8 cellular contexts compared by ENCODE assay signal in genomic region chr13:23871616-23872220, GRCh38. TPM values are rescaled to one million over a fixed set of nuclear protein-coding genes. Genes with fewer than 3 reads are reported as not detected.
A peak's percentile ranks its signal among the peaks of the same experiment; 100 is the strongest.
DNase-seq lines count a peak whose midpoint lies in the region; ATAC-seq, FAIRE-seq and TF ChIP-seq lines count a peak whose summit lies in the region.

No MANE protein-coding gene starts in this region.

- in situ Hi-C loops in GM12878 (cut with MboI): loop anchor here (5.0 kb wide), 1 partner anchor 404 kb away; no protein-coding TSS in a partner anchor

- no peaks in the 10 kb centered on the region for H3K9me3 ChIP-seq in GM12878 (replicated peaks; ENCODE audit: control insufficient read depth, insufficient read depth, low read length)

- RAD21 ChIA-PET in GM12878 (lab: Charles Lee; ENCODE audit: unreplicated experiment): interaction anchor here (1.0 to 1.2 kb wide), 3 partner anchors 18 to 404 kb away, joined by 3 read pairs; partner anchors contain the start of gene MIPEP

- WGBS in GM12878 (ENCODE audit: insufficient coverage, insufficient replicate concordance, low lambda C conversion rate, missing lambda C conversion rate): 98% methylated on average over 2 of the region's 2 CpGs

- peak; percentile 78 for TF ChIP-seq RAD21 in GM12878 (IDR thresholded peaks at IDR 0.05; ENCODE audit: insufficient read depth, low read depth, low read length)

- intact Hi-C loops in GM12878 (cut with micrococcal nuclease; ENCODE audit: unreplicated experiment) (loop anchor here (1.0 to 2.0 kb wide), 5 partner anchors 61 to 405 kb away; no protein-coding TSS in a partner anchor), left colon (cut with DNase I, micrococcal nuclease) (no loop called here)

- no peaks in the 10 kb centered on the region for H3K36me3 ChIP-seq in GM12878 (ENCODE audit: control insufficient read depth in 2 of 2, insufficient read depth in 2 of 2, low read length in 1 of 2)

- H3K4me3 ChIP-seq in LNCaP clone FGC (ENCODE audit: low read depth, low read length) (no peak overlapping the region), GM12878 (no peak overlapping the region)

- CTCF ChIA-PET in GM12878 (lab: Yijun Ruan, JAX): interaction anchor here (1.0 to 1.9 kb wide), 4 partner anchors 122 to 404 kb away, joined by 3 to 7 read pairs (median 6); no protein-coding TSS in a partner anchor

- peak; percentile 20; the same call in 1 of the 3 replicates for ATAC-seq in GM12878
- ATAC-seq in GM18909 (IDR thresholded peaks at IDR 0.05; ENCODE audit: poor library complexity, unreplicated experiment): no peak
- ATAC-seq in left colon: no peak

- TF ChIP-seq EP300 in GM12878 (IDR thresholded peaks at IDR 0.05; ENCODE audit: borderline replicate concordance in 1 of 2, control insufficient read depth in 1 of 2, low read depth in 2 of 2, low read length in 2 of 2): no peak

- peak overlapping the region; percentile 45 for H3K27ac ChIP-seq in GM12878 (ENCODE audit: control insufficient read depth, insufficient read depth)

- H3K4me1 ChIP-seq in GM12878 (ENCODE audit: control insufficient read depth, insufficient read depth, low read length): peaks cover 9% of the 10 kb centered on the region

- H3K27me3 ChIP-seq in GM12878 (replicated peaks in 1 of 2; ENCODE audit: control insufficient read depth in 2 of 2, insufficient read depth in 2 of 2, low read length in 1 of 2): no peaks in the 10 kb centered on the region

- POLR2A ChIA-PET in GM12878 (lab: Charles Lee): no interaction called here

- no peak overlapping the region for H3K9ac ChIP-seq in GM12878 (ENCODE audit: control insufficient read depth, insufficient read depth, low read length)

- BruUV-seq in GM12878 (replicated peaks; lab: Mats Ljungman, UMichigan): no TSS peak

- H4K20me1 ChIP-seq in GM12878 (ENCODE audit: control insufficient read depth, insufficient read depth): no peaks in the 10 kb centered on the region

- FAIRE-seq in GM12878 (lab: Jason Lieb, UNC): peak; percentile 41

- H3K79me2 ChIP-seq in GM12878 (ENCODE audit: control insufficient read depth, insufficient read depth, low read length): no peaks in the 10 kb centered on the region

- peak; percentile 20 for DNase-seq in DMS153 treated with DMSO at 0.1 percent for 48 hours (lab: John Stamatoyannopoulos, UW; ENCODE audit: unreplicated experiment)
- DNase-seq in LNCaP clone FGC (ENCODE audit: low read depth): no peak
- DNase-seq in GM12878 (ENCODE audit: low read depth, low spot score): no peak
- DNase-seq in kidney glomerular epithelial cell (lab: John Stamatoyannopoulos, UW): peak; percentile 24
- no peak for DNase-seq in activated CD8-positive, alpha-beta memory T cell treated with anti-CD3 and anti-CD28 coated beads, Interleukin-2, amount 50 U/mL, for 4 hours
- DNase-seq in NCI-H226: no peak
- no peak for DNase-seq in left colon

- SMC1A ChIA-PET in GM12878 (lab: Charles Lee; ENCODE audit: uncharacterized antibody, unreplicated experiment): interaction anchor here (1.4 kb wide), 2 partner anchors 154 to 156 kb away, joined by 3 to 5 read pairs; no protein-coding TSS in a partner anchor

- no peak overlapping the region for H3K4me2 ChIP-seq in GM12878 (ENCODE audit: control insufficient read depth, insufficient read depth)

- TF ChIP-seq CTCF in LNCaP clone FGC (IDR thresholded peaks at IDR 0.05; ENCODE audit: control insufficient read depth, extremely low read depth, insufficient read depth) (peak; percentile 29), GM12878 (IDR thresholded peaks at IDR 0.05 in 2 of 3, conservative IDR thresholded peaks at IDR 0.05 in 1 of 3; ENCODE audit: control insufficient read depth in 2 of 3, extremely low read depth in 1 of 3, insufficient read depth in 1 of 3, low read depth in 3 of 3, low read length in 3 of 3) (peak; percentile 30 to 62 (median 48); a peak in 5 of 6 replicates)

- no peak overlapping the region for H2AFZ ChIP-seq in GM12878 (ENCODE audit: control insufficient read depth, low read depth, low read length)

- no peak for TF ChIP-seq POLR2A in GM12878 (IDR thresholded peaks at IDR 0.05; ENCODE audit: low read depth, low read length)

TF ChIP-seq in GM12878, 131 proteins besides CTCF, POLR2A, EP300 and RAD21:
- TF ChIP-seq SMC3 (IDR thresholded peaks at IDR 0.05; ENCODE audit: borderline replicate concordance, low read length) (peak; percentile 73; the same call in 1 of the 2 replicates), MEF2A (IDR thresholded peaks at IDR 0.05; ENCODE audit: insufficient read depth, low read depth, low read length) (no peak), FOS (IDR thresholded peaks at IDR 0.05; ENCODE audit: borderline replicate concordance, extremely low read depth, insufficient read length) (no peak), ASH2L (IDR thresholded peaks at IDR 0.05; ENCODE audit: borderline replicate concordance, low read depth) (no peak)

RNA-seq across cellular contexts. Expression of gene MIPEP, which starts 17.5 kb away (rescaled TPM):
- 27.1 and 31.0 TPM in 2 replicates for total RNA-seq in GM12878 (2013; cell fraction: nucleolus; rRNA removed)
- 30.6 and 42.0 TPM in 2 replicates for total RNA-seq in GM12878 (2014; rRNA removed)
- total RNA-seq in GM12878 (2014; rRNA removed; fragmentation: Illumina TruSeq; extraction: Trizol): 25.4 and 28.2 TPM in 2 replicates
- total RNA-seq in GM12878 (2021): 35.9 and 38.2 TPM in 2 replicates
- polyA plus RNA-seq in GM12878 (2011; ENCODE audit: low read depth): 11.8 TPM
- 36.7 and 42.8 TPM in 2 replicates for polyA plus RNA-seq in GM12878 (2011; rRNA removed)
- 21.7 and 24.8 TPM in 2 replicates for polyA plus RNA-seq in GM12878 (2011; cell fraction: cytosol; rRNA removed)
- 38.5 and 41.2 TPM in 2 replicates for polyA plus RNA-seq in GM12878 (2011; cell fraction: nucleus; rRNA removed)
- 24.8 and 26.1 TPM in 2 replicates for polyA plus RNA-seq in GM12878 (2012)
- polyA plus RNA-seq in GM12878 (2014; fragmentation: Illumina TruSeq; extraction: Trizol): 28.9 and 31.4 TPM in 2 replicates
- 10 to 100 TPM; 15.6 to 28.2 TPM for polyA plus RNA-seq in GM12878 (2014; fragmentation: Nextera tagmentation; extraction: Ambion mirVana)
- polyA plus RNA-seq in GM12878 (2014; rRNA removed): 27.6 and 28.4 TPM in 2 replicates
- polyA plus RNA-seq in GM12878 (2016; fragmentation: Nextera tagmentation; extraction: Ambion mirVana): 10 to 100 TPM; 54.2 to 56.2 TPM
- polyA minus RNA-seq in GM12878 (2011; rRNA and poly(A)+ RNA removed): 26.4 and 26.6 TPM in 2 replicates
- 6.8 TPM in 2 replicates for polyA minus RNA-seq in GM12878 (2011; cell fraction: cytosol; rRNA and poly(A)+ RNA removed)
- 19.9 and 28.6 TPM in 2 replicates for polyA minus RNA-seq in GM12878 (2011; cell fraction: nucleus; rRNA and poly(A)+ RNA removed)
- 10 to 100 TPM; 24.2 to 30.4 TPM for total RNA-seq in left colon

RNA-seq across cellular contexts. Expression of gene C1QTNF9B, which starts 25.6 kb away (rescaled TPM):
- total RNA-seq in GM12878 (2013; cell fraction: nucleolus; rRNA removed): not detected in 2 replicates
- total RNA-seq in GM12878 (2014; rRNA removed): not detected in 2 replicates
- total RNA-seq in GM12878 (2014; rRNA removed; fragmentation: Illumina TruSeq; extraction: Trizol): not detected in 2 replicates
- not detected in 2 replicates for total RNA-seq in GM12878 (2021)
- 0.16 TPM for polyA plus RNA-seq in GM12878 (2011; ENCODE audit: low read depth)
- not detected in 2 replicates for polyA plus RNA-seq in GM12878 (2011; rRNA removed)
- polyA plus RNA-seq in GM12878 (2011; cell fraction: cytosol; rRNA removed): not detected in 2 replicates
- not detected in 2 replicates for polyA plus RNA-seq in GM12878 (2011; cell fraction: nucleus; rRNA removed)
- 0.35 and 0.38 TPM in 2 replicates for polyA plus RNA-seq in GM12878 (2012)
- polyA plus RNA-seq in GM12878 (2014; fragmentation: Illumina TruSeq; extraction: Trizol): not detected in 2 replicates
- under 1 TPM; 0.10 to 0.20 TPM for polyA plus RNA-seq in GM12878 (2014; fragmentation: Nextera tagmentation; extraction: Ambion mirVana)
- polyA plus RNA-seq in GM12878 (2014; rRNA removed): not detected in 2 replicates
- polyA plus RNA-seq in GM12878 (2016; fragmentation: Nextera tagmentation; extraction: Ambion mirVana): under 1 TPM; 0.44 to 0.48 TPM
- polyA minus RNA-seq in GM12878 (2011; rRNA and poly(A)+ RNA removed): not detected in 2 replicates
- not detected in 2 replicates for polyA minus RNA-seq in GM12878 (2011; cell fraction: cytosol; rRNA and poly(A)+ RNA removed)
- not detected in 2 replicates for polyA minus RNA-seq in GM12878 (2011; cell fraction: nucleus; rRNA and poly(A)+ RNA removed)
- not detected for total RNA-seq in left colon

Comparison
In these comparisons a context has a peak if more than half of its experiments do, and no peak if none do; other contexts are left out.
1. DNase-seq: peak in DMS153 treated with DMSO at 0.1 percent for 48 hours (single experiment) and kidney glomerular epithelial cell (single experiment); none in LNCaP clone FGC (single experiment), GM12878 (single experiment), activated CD8-positive, alpha-beta memory T cell treated with anti-CD3 and anti-CD28 coated beads, Interleukin-2, amount 50 U/mL, for 4 hours (single experiment), NCI-H226 (single experiment) and left colon (0 of 2).